ENCODE assay signal across 8 cellular contexts in genomic region chr16:67846320-67847063, GRCh38. TPM values are rescaled to one million over a fixed set of nuclear protein-coding genes. Genes with fewer than 3 reads are reported as not detected.
DNase-seq lines count a peak whose midpoint lies in the region; ATAC-seq, FAIRE-seq and TF ChIP-seq lines count a peak whose summit lies in the region.

TSS of gene NUTF2 (plus strand) at chr16:67846933. CDS start at chr16:67865131, 18,198 bp downstream.

- peaks cover 4% of the 10 kb centered on the region for H3K27me3 Mint-ChIP-seq in nephron (ENCODE audit: low read depth)
- no peaks in the 10 kb centered on the region for H3K27me3 Mint-ChIP-seq in stimulated activated naive CD8-positive, alpha-beta T cell treated with anti-CD3 and anti-CD28 coated beads, Interleukin-15, amount 100 ng/mL, for 72 hours

- peak within 1 kb of the TSS; percentile 92 for H3K4me3 ChIP-seq in fibroblast of pulmonary artery (replicated peaks; ENCODE audit: low read depth, low read length)

- no peak for FAIRE-seq in H54 (lab: Jason Lieb, UNC)

- DNase-seq in EL = peak; percentile 96
- DNase-seq in H54 (ENCODE audit: insufficient read length, low spot score) = peak; percentile 87
- DNase-seq in M059J (ENCODE audit: low read depth) = peak; percentile 93
- peak; percentile 94 to 95 for DNase-seq in SHP77 (lab: John Stamatoyannopoulos, UW)
- peak; percentile 95 for DNase-seq in activated effector memory CD4-positive, alpha-beta T cell treated with Interleukin-2 at 50 U/mL for 16 hours
- DNase-seq in fibroblast of pulmonary artery (ENCODE audit: low read depth) = peak; percentile 93
- DNase-seq in stimulated activated naive CD8-positive, alpha-beta T cell treated with anti-CD3 and anti-CD28 coated beads, Interleukin-15, amount 100 ng/mL, for 72 hours = peak; percentile 97 to 98

- H3K9me3 Mint-ChIP-seq in nephron = no peaks in the 10 kb centered on the region
- H3K9me3 Mint-ChIP-seq in stimulated activated naive CD8-positive, alpha-beta T cell treated with anti-CD3 and anti-CD28 coated beads, Interleukin-15, amount 100 ng/mL, for 72 hours = no peaks in the 10 kb centered on the region

- H3K36me3 Mint-ChIP-seq in nephron (ENCODE audit: low read depth) = peaks cover 4% of the 10 kb centered on the region

- peaks cover 50% of the 10 kb centered on the region for H3K4me1 Mint-ChIP-seq in nephron
- H3K4me1 Mint-ChIP-seq in stimulated activated naive CD8-positive, alpha-beta T cell treated with anti-CD3 and anti-CD28 coated beads, Interleukin-15, amount 100 ng/mL, for 72 hours = peaks cover 59% of the 10 kb centered on the region

- H3K4me3 Mint-ChIP-seq in nephron = peak within 1 kb of the TSS; percentile 93 to 98 (median 95)
- H3K4me3 Mint-ChIP-seq in stimulated activated naive CD8-positive, alpha-beta T cell treated with anti-CD3 and anti-CD28 coated beads, Interleukin-15, amount 100 ng/mL, for 72 hours = peak within 1 kb of the TSS; percentile 90 to 94

- peak; percentile 80 for ATAC-seq in stimulated activated naive CD8-positive, alpha-beta T cell treated with anti-CD3 and anti-CD28 coated beads, Interleukin-15, amount 100 ng/mL, for 72 hours

- no peak for TF ChIP-seq CTCF in fibroblast of pulmonary artery (IDR thresholded peaks at IDR 0.05; ENCODE audit: low read length, missing control alignments)
- no peak for TF ChIP-seq CTCF in nephron (IDR thresholded peaks at IDR 0.05; ENCODE audit: unreplicated experiment in 3 of 3)

- peak; percentile 40 for TF ChIP-seq POLR2A in H54 (IDR thresholded peaks at IDR 0.05; ENCODE audit: low read depth, low read length)

- H3K27ac Mint-ChIP-seq in nephron = peak within 1 kb of the TSS; percentile 96 to 98 (median 98)
- peak within 1 kb of the TSS; percentile 93 to 97 for H3K27ac Mint-ChIP-seq in stimulated activated naive CD8-positive, alpha-beta T cell treated with anti-CD3 and anti-CD28 coated beads, Interleukin-15, amount 100 ng/mL, for 72 hours

RNA-seq across cellular contexts. Expression of gene NUTF2, which starts in this region (rescaled TPM):
- 296 and 347 TPM in 2 replicates for total RNA-seq in M059J (2014; rRNA removed; shearing (Covaris generic))

Comparison
In these comparisons a context has a peak if more than half of its experiments do, and no peak if none do; other contexts are left out.
1. Peak in every context shown above with its lines: DNase-seq, ATAC-seq and H3K4me3 ChIP-seq.